8 cellular contexts compared by ENCODE assay signal in the genomic region with DNA sequence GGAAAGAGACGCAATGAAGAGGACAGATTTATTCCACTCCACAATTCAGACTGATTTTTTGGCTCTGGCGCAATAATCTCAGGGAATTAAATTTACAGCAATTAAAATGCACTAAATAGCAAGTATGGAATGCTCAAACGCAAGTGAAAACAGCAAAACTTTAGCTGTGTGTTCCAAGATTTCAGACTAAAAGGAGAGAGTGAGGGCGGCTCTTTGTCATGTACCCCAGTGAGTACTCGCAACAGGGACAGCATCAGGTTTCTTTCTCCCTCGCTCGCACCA. TPM values are rescaled to one million over a fixed set of nuclear protein-coding genes. Genes with fewer than 3 reads are reported as not detected.
A peak's percentile ranks its signal among the peaks of the same experiment; 100 is the strongest.
DNase-seq lines count a peak whose midpoint lies in the region; ATAC-seq and TF ChIP-seq lines count a peak whose summit lies in the region.

No MANE protein-coding gene starts in this region.

- ATAC-seq in IMR-90 (ENCODE audit: low read depth) (no peak), naive B cell (ENCODE audit: low read depth in 2 of 2) (no peak), GM18519 (IDR thresholded peaks at IDR 0.05; ENCODE audit: low FRiP score, unreplicated experiment) (no peak), GM19455 (IDR thresholded peaks at IDR 0.05; ENCODE audit: unreplicated experiment) (no peak)

- peak overlapping the region; percentile 90 for H3K4me2 ChIP-seq in IMR-90 (ENCODE audit: low read depth, low read length)

- H3K27ac ChIP-seq in AG04450 (ENCODE audit: low read depth, low read length), result peak overlapping the region; percentile 41
- H3K27ac ChIP-seq in IMR-90 (ENCODE audit: insufficient read depth, low read length), result peak overlapping the region; percentile 97
- H3K27ac ChIP-seq in colonic mucosa, result peak overlapping the region; percentile 99

- H3K4ac ChIP-seq in IMR-90 (ENCODE audit: low read depth, low read length), result peak overlapping the region; percentile 78

- H3K4me1 ChIP-seq in IMR-90 (ENCODE audit: control insufficient read depth, insufficient read depth, low read length) (peaks cover 5% of the 10 kb centered on the region; the same call in 1 of the 2 replicates), colonic mucosa (peaks cover 18% of the 10 kb centered on the region)

- DNase-seq in AG04450 (ENCODE audit: low read depth, low spot score) (no peak), IMR-90 (no peak), colonic mucosa (no peak), naive B cell (no peak), NCI-H2029 (lab: John Stamatoyannopoulos, UW) (no peak), SHP77 (lab: John Stamatoyannopoulos, UW) (no peak)

- 0 out of 2 replicates have a peak, but pooled peaks cover 5% of the 10 kb centered on the region for H3K9me1 ChIP-seq in IMR-90 (ENCODE audit: insufficient read depth, low read length)

- CTCF ChIA-PET in AG04450 (lab: Charles Lee) (interaction anchor here (1.1 kb wide), 1 partner anchor 109 kb away, joined by 3 read pairs; no protein-coding TSS in a partner anchor), IMR-90 (lab: Yijun Ruan, JAX) (interaction anchor here (1.4 to 2.2 kb wide), 3 partner anchors 112 to 211 kb away, joined by 3 to 10 read pairs (median 3); a partner anchor contains a TSS)

- H2BK5ac ChIP-seq in IMR-90 (ENCODE audit: low read depth, low read length, poor library complexity, severe bottlenecking), result peak overlapping the region; percentile 65

- H4K20me1 ChIP-seq in IMR-90 (ENCODE audit: insufficient read depth, low read length), result peaks cover 47% of the 10 kb centered on the region

- H3K9me3 Mint-ChIP-seq in naive B cell, result no peaks in the 10 kb centered on the region

- peak overlapping the region; percentile 73; the same call in 1 of the 2 replicates for H3K56ac ChIP-seq in IMR-90 (ENCODE audit: extremely low read depth, insufficient read depth, low read length)

- H3K9ac ChIP-seq in IMR-90 (ENCODE audit: low read depth, low read length) (peak overlapping the region; percentile 98), colonic mucosa (ENCODE audit: low read depth in 2 of 2, low read length in 2 of 2) (peak overlapping the region; percentile 98 to 99)

- WGBS in IMR-90 (ENCODE audit: extremely low coverage in 2 of 2, insufficient read length in 1 of 2), 2 experiments, result no CpG with 5 or more reads among the region's 7 CpGs

- H4K8ac ChIP-seq in IMR-90 (ENCODE audit: low read depth in 2 of 2, low read length in 2 of 2), result peak overlapping the region in 1 of 2 experiments; percentile 53; a peak in 2 of 4 replicates

- H4K5ac ChIP-seq in IMR-90 (ENCODE audit: low read depth, low read length), result peak overlapping the region; percentile 26; the same call in 1 of the 2 replicates

- intact Hi-C loops in IMR-90 (cut with micrococcal nuclease), result loop anchor here (1.0 to 5.0 kb wide), 7 partner anchors 31 to 210 kb away; a partner anchor contains a TSS
- intact Hi-C loops in colonic mucosa (cut with DNase I), result loop anchor here (10.0 kb wide), 1 partner anchor 62 kb away; no protein-coding TSS in a partner anchor

- H3K79me1 ChIP-seq in IMR-90 (ENCODE audit: low read depth in 1 of 2, low read length in 2 of 2), result peaks cover 0 to 11% of the 10 kb centered on the region in 2 experiments; a peak in 3 of 4 replicates

- peak overlapping the region; percentile 92 for H3K14ac ChIP-seq in IMR-90 (replicated peaks; ENCODE audit: low read depth, low read length)

- POLR2A ChIA-PET in AG04450 (lab: Yijun Ruan, JAX) (interaction anchor here (3.2 kb wide), 1 partner anchor 31 kb away, joined by 46 read pairs; no protein-coding TSS in a partner anchor), IMR-90 (lab: Charles Lee; ENCODE audit: unreplicated experiment) (interaction anchor here (1.1 kb wide), 1 partner anchor 37 kb away, joined by 3 read pairs; no protein-coding TSS in a partner anchor)

- H2BK120ac ChIP-seq in IMR-90 (ENCODE audit: low read depth, low read length), result peak overlapping the region; percentile 52; the same call in 1 of the 2 replicates

- no peak overlapping the region for H2BK15ac ChIP-seq in IMR-90 (ENCODE audit: low read depth, low read length)

- no TSS peak for BruUV-seq in IMR-90 (replicated peaks; lab: Mats Ljungman, UMichigan)

- H3K4me3 ChIP-seq in AG04450 (ENCODE audit: low read depth, low read length), result peak overlapping the region; percentile 90
- H3K4me3 ChIP-seq in IMR-90 (ENCODE audit: insufficient read depth, low read depth, low read length), result peak overlapping the region; percentile 87
- H3K4me3 ChIP-seq in colonic mucosa, result peak overlapping the region; percentile 77

- no peak for TF ChIP-seq POLR2A in IMR-90 (IDR thresholded peaks at IDR 0.05; ENCODE audit: low read depth, low read length)

- no peaks in the 10 kb centered on the region for H3K36me3 ChIP-seq in IMR-90 (ENCODE audit: control insufficient read depth, insufficient read depth, low read length)
- H3K36me3 ChIP-seq in colonic mucosa, result no peaks in the 10 kb centered on the region

- peak overlapping the region; percentile 0 to 98 (median 90) for H3K27ac Mint-ChIP-seq in naive B cell

- H2AFZ ChIP-seq in IMR-90 (replicated peaks; ENCODE audit: low read length, poor library complexity), result peak overlapping the region; percentile 84

- 0 out of 2 replicates have a peak overlapping the region, but pooled peaks have one; percentile 5 for H2BK20ac ChIP-seq in IMR-90 (ENCODE audit: low read depth, low read length)

- H3K23ac ChIP-seq in IMR-90 (ENCODE audit: low read depth, low read length), result peak overlapping the region; percentile 93

- H3K36me3 Mint-ChIP-seq in naive B cell, result peaks cover 0 to 7% of the 10 kb centered on the region in 2 donors

- peak overlapping the region; percentile 61 for H4K91ac ChIP-seq in IMR-90 (ENCODE audit: insufficient read depth, low read depth, low read length)

- no peaks in the 10 kb centered on the region for H3K27me3 Mint-ChIP-seq in naive B cell

- H3K27me3 ChIP-seq in AG04450 (ENCODE audit: control insufficient read depth, insufficient read depth, low read length) (no peaks in the 10 kb centered on the region), IMR-90 (ENCODE audit: control insufficient read depth, insufficient read depth, low read length) (no peaks in the 10 kb centered on the region), colonic mucosa (no peaks in the 10 kb centered on the region)

- no peak for TF ChIP-seq CTCF in AG04450 (IDR thresholded peaks at IDR 0.05; ENCODE audit: low read depth, low read length)
- TF ChIP-seq CTCF in IMR-90 (conservative IDR thresholded peaks at IDR 0.05; ENCODE audit: low read depth, low read length), result no peak
- no peak for TF ChIP-seq CTCF in colonic mucosa (IDR thresholded peaks at IDR 0.05)

- peak overlapping the region; percentile 98 for H2AK9ac ChIP-seq in IMR-90 (replicated peaks; ENCODE audit: low read depth, low read length, poor library complexity)

- peak overlapping the region; percentile 59 for H3K18ac ChIP-seq in IMR-90 (ENCODE audit: low read depth, low read length)

- H3K9me3 ChIP-seq in AG04450 (ENCODE audit: control insufficient read depth, insufficient read depth, low read length) (peaks cover 3% of the 10 kb centered on the region; the same call in 1 of the 2 replicates), IMR-90 (ENCODE audit: control insufficient read depth, insufficient read depth, low read length) (no peaks in the 10 kb centered on the region), colonic mucosa (no peaks in the 10 kb centered on the region)

- in situ Hi-C loops in IMR-90 (cut with MboI; ENCODE audit: low sequenced_read_pairs), result no loop called here

- peak overlapping the region; percentile 91 for H2AK5ac ChIP-seq in IMR-90 (ENCODE audit: low read depth, low read length)

- TF ChIP-seq RAD21 in IMR-90 (IDR thresholded peaks at IDR 0.05; ENCODE audit: low read length), result no peak

- H3K4me3 Mint-ChIP-seq in naive B cell, result peak overlapping the region; percentile 90 to 99 (median 98)

- dilution Hi-C loops in IMR-90 (cut with HindIII; ENCODE audit: low sequenced_read_pairs, unreplicated experiment), result no loop called here

- peaks cover 17 to 29% (median 27%) of the 10 kb centered on the region in 3 donors for H3K4me1 Mint-ChIP-seq in naive B cell

TF ChIP-seq in IMR-90, 13 proteins besides CTCF, POLR2A, EP300 and RAD21 (continues in another document):
- TF ChIP-seq CHD1 (IDR thresholded peaks at IDR 0.05; ENCODE audit: low read depth, low read length), result no peak
- no peak for TF ChIP-seq BHLHE40 (IDR thresholded peaks at IDR 0.05; ENCODE audit: low read depth, low read length)
- TF ChIP-seq FOS (IDR thresholded peaks at IDR 0.05; ENCODE audit: low read depth, low read length), result no peak
- TF ChIP-seq, protein P1, sequence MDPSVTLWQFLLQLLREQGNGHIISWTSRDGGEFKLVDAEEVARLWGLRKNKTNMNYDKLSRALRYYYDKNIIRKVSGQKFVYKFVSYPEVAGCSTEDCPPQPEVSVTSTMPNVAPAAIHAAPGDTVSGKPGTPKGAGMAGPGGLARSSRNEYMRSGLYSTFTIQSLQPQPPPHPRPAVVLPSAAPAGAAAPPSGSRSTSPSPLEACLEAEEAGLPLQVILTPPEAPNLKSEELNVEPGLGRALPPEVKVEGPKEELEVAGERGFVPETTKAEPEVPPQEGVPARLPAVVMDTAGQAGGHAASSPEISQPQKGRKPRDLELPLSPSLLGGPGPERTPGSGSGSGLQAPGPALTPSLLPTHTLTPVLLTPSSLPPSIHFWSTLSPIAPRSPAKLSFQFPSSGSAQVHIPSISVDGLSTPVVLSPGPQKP (IDR thresholded peaks at IDR 0.05; ENCODE audit: borderline replicate concordance, low read depth, low read length), result no peak
- TF ChIP-seq MAFK (IDR thresholded peaks at IDR 0.05; ENCODE audit: low read depth, low read length), result no peak
- no peak for TF ChIP-seq NFE2L2 (IDR thresholded peaks at IDR 0.05; ENCODE audit: low read depth, low read length)
- no peak for TF ChIP-seq MXI1 (IDR thresholded peaks at IDR 0.05; ENCODE audit: borderline replicate concordance, low read depth, low read length)
- TF ChIP-seq SMC3 (IDR thresholded peaks at IDR 0.05; ENCODE audit: low read depth, low read length), result no peak
- TF ChIP-seq, protein P2, sequence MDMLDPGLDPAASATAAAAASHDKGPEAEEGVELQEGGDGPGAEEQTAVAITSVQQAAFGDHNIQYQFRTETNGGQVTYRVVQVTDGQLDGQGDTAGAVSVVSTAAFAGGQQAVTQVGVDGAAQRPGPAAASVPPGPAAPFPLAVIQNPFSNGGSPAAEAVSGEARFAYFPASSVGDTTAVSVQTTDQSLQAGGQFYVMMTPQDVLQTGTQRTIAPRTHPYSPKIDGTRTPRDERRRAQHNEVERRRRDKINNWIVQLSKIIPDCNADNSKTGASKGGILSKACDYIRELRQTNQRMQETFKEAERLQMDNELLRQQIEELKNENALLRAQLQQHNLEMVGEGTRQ (IDR thresholded peaks at IDR 0.05; ENCODE audit: low read depth, low read length), result no peak
- no peak for TF ChIP-seq CEBPB (IDR thresholded peaks at IDR 0.05; ENCODE audit: low read depth, low read length)

RNA-seq across cellular contexts. Expression of a gene that starts 1.2 kb away (rescaled TPM):
- polyA plus RNA-seq in AG04450 (2011; rRNA removed), result 21.9 and 28.2 TPM in 2 replicates
- polyA minus RNA-seq in AG04450 (2011; rRNA and poly(A)+ RNA removed), result 26.6 and 62.8 TPM in 2 replicates
- total RNA-seq in IMR-90 (2012; rRNA removed), result 28.3 and 59.7 TPM in 2 replicates
- polyA plus RNA-seq in IMR-90 (2012; rRNA removed), result 7.1 and 9.0 TPM in 2 replicates
- polyA plus RNA-seq in IMR-90 (2012; cell fraction: cytosol; rRNA removed), result 1.2 and 1.8 TPM in 2 replicates
- polyA plus RNA-seq in IMR-90 (2012; cell fraction: nucleus; rRNA removed; ENCODE audit: low replicate concordance), result 1.1 and 6.1 TPM in 2 replicates
- total RNA-seq in colonic mucosa, result 10 to 100 TPM; 62.7 to 80.9 TPM
- polyA plus RNA-seq in naive B cell (ENCODE audit: low read depth in 6 of 6), result 10 to 100 TPM in 3 of 6 donors, 1 to 10 TPM in 3; 3.2 to 21.2 (median 10.0) TPM

Comparison
In these comparisons a context has a peak if more than half of its experiments do, and no peak if none do; other contexts are left out.
1. H3K27ac ChIP-seq: peak in every context shown above with its lines; median percentile 99 in colonic mucosa; 97 in IMR-90; 41 in AG04450.